8 cellular contexts compared by ENCODE assay signal in genomic region chr12:6277982-6278438, GRCh38. TPM values are rescaled to one million over a fixed set of nuclear protein-coding genes. Genes with fewer than 3 reads are reported as not detected.
DNase-seq lines count a peak whose midpoint lies in the region; ATAC-seq lines count a peak whose summit lies in the region.

No MANE protein-coding gene starts in this region.

- peak overlapping the region; percentile 71 for H3K27ac Mint-ChIP-seq in activated naive CD4-positive, alpha-beta T cell treated with anti-CD3 and anti-CD28 coated beads for 36 hours
- peak overlapping the region in 2 of 6 donors; percentile 34 to 49 for H3K27ac Mint-ChIP-seq in immature natural killer cell

- H3K4me3 Mint-ChIP-seq in activated naive CD4-positive, alpha-beta T cell treated with anti-CD3 and anti-CD28 coated beads for 36 hours, result peak overlapping the region; percentile 75
- H3K4me3 Mint-ChIP-seq in immature natural killer cell, result peak overlapping the region; percentile 60 to 84 (median 75)

- peaks cover 19% of the 10 kb centered on the region for H3K27me3 Mint-ChIP-seq in activated naive CD4-positive, alpha-beta T cell treated with anti-CD3 and anti-CD28 coated beads for 36 hours (ENCODE audit: low read depth)
- peaks cover 10 to 24% (median 22%) of the 10 kb centered on the region in 3 donors for H3K27me3 Mint-ChIP-seq in immature natural killer cell (ENCODE audit: low read depth in 3 of 3)

- H3K36me3 Mint-ChIP-seq in activated naive CD4-positive, alpha-beta T cell treated with anti-CD3 and anti-CD28 coated beads for 36 hours (ENCODE audit: low read depth), result no peaks in the 10 kb centered on the region
- H3K36me3 Mint-ChIP-seq in immature natural killer cell, result no peaks in the 10 kb centered on the region

- intact Hi-C loops in activated naive CD4-positive, alpha-beta T cell treated with anti-CD3 and anti-CD28 coated beads for 36 hours (cut with micrococcal nuclease), result loop anchor here (1.0 kb wide), 2 partner anchors 83 to 215 kb away; no protein-coding TSS in a partner anchor

- ATAC-seq in GM19372 (IDR thresholded peaks at IDR 0.05; ENCODE audit: low read depth, unreplicated experiment) (peak; percentile 55), HG03439 (IDR thresholded peaks at IDR 0.05; ENCODE audit: unreplicated experiment) (peak; percentile 29)

- H3K4me1 Mint-ChIP-seq in activated naive CD4-positive, alpha-beta T cell treated with anti-CD3 and anti-CD28 coated beads for 36 hours (ENCODE audit: low read depth), result peaks cover 6% of the 10 kb centered on the region
- H3K4me1 Mint-ChIP-seq in immature natural killer cell, result peaks cover 3 to 8% of the 10 kb centered on the region in 2 donors

- CTCF ChIA-PET in activated naive CD4-positive, alpha-beta T cell treated with anti-CD3 and anti-CD28 coated beads for 36 hours (lab: Charles Lee), result interaction anchor here (0.6 to 6.0 kb wide), 11 partner anchors 14 to 240 kb away, joined by 3 to 69 read pairs (median 5); no protein-coding TSS in a partner anchor

- no peaks in the 10 kb centered on the region for H3K9me3 Mint-ChIP-seq in activated naive CD4-positive, alpha-beta T cell treated with anti-CD3 and anti-CD28 coated beads for 36 hours
- no peaks in the 10 kb centered on the region for H3K9me3 Mint-ChIP-seq in immature natural killer cell

- DNase-seq in activated naive CD4-positive, alpha-beta T cell treated with anti-CD3 and anti-CD28 coated beads for 36 hours, result peak; percentile 48
- DNase-seq in immature natural killer cell (no peak), HPDE6-E6E7 (ENCODE audit: extremely low spot score) (no peak), NCI-H345 (lab: John Stamatoyannopoulos, UW) (no peak)
- DNase-seq in stimulated activated CD4-positive, alpha-beta T cell treated with anti-CD3 and anti-CD28 coated beads, Interleukin-2, amount 100 ng/mL, for 24 hours, result peak; percentile 58 to 66
- no peak for DNase-seq in effector CD8-positive, alpha-beta T cell (lab: John Stamatoyannopoulos, UW)

RNA-seq across cellular contexts. Expression of gene PLEKHG6, which starts 32.5 kb away (rescaled TPM):
- total RNA-seq in activated naive CD4-positive, alpha-beta T cell treated with anti-CD3 and anti-CD28 coated beads for 36 hours, result not detected
- polyA plus RNA-seq in immature natural killer cell, result under 1 TPM in 2 of 3 donors, not detected in 1; 0.19 to 0.61 TPM

Comparison
In these comparisons a context has a peak if more than half of its experiments do, and no peak if none do; other contexts are left out.
1. DNase-seq: peak in activated naive CD4-positive, alpha-beta T cell treated with anti-CD3 and anti-CD28 coated beads for 36 hours (single experiment) and stimulated activated CD4-positive, alpha-beta T cell treated with anti-CD3 and anti-CD28 coated beads, Interleukin-2, amount 100 ng/mL, for 24 hours (2 of 2); none in immature natural killer cell (0 of 3), HPDE6-E6E7 (single experiment), NCI-H345 (single experiment) and effector CD8-positive, alpha-beta T cell (single experiment).